14 cellular contexts compared by ENCODE assay signal in genomic region chr22:26416256-26416655, GRCh38.
"Had no signal": no experiment of that assay in that cellular context is flagged by ENCODE, and none has a peak within 500 bp of the region (broad histone marks: within the 10 kb centered on the region; RNA-seq: fewer than 3 reads in every experiment).

No MANE protein-coding gene starts in this region.

- H3K27ac Mint-ChIP-seq: dendritic cell treated with granulocyte-macrophage colony-stimulating factor and Interleukin-4, amounts not matched to agents 40 ng/mL and 50 ng/mL, for 4 days; effector memory CD8-positive, alpha-beta T cell; natural killer cell had no signal

- H3K4me1 ChIP-seq: upper lobe of left lung, uterus had no signal

- H3K36me3 ChIP-seq: heart left ventricle, ovary, upper lobe of left lung, uterus had no signal

- H3K36me3 Mint-ChIP-seq: natural killer cell had no signal

- H3K27me3 ChIP-seq: ovary, upper lobe of left lung, uterus had no signal

- H3K4me1 Mint-ChIP-seq: natural killer cell, neural crest cell had no signal

- DNase-seq: effector memory CD8-positive, alpha-beta T cell; foreskin melanocyte; heart left ventricle; hippocampal formation; natural killer cell; ovary; right cardiac atrium; small intestine; stimulated activated CD4-positive, alpha-beta T cell treated with anti-CD3 and anti-CD28 coated beads, Interleukin-2, amount 100 ng/mL, for 48 hours; stimulated activated naive CD4-positive, alpha-beta T cell treated with Interleukin-2 at 50 U/mL for 16 hours; upper lobe of left lung; uterus had no signal

- H3K4me3 Mint-ChIP-seq: dendritic cell treated with granulocyte-macrophage colony-stimulating factor and Interleukin-4, amounts not matched to agents 40 ng/mL and 50 ng/mL, for 4 days; effector memory CD8-positive, alpha-beta T cell; natural killer cell; neural crest cell had no signal

- H3K27ac ChIP-seq: heart left ventricle, ovary, upper lobe of left lung, uterus had no signal

- H3K9me3 ChIP-seq: heart left ventricle, ovary, upper lobe of left lung, uterus had no signal

- H3K9me3 Mint-ChIP-seq: dendritic cell treated with granulocyte-macrophage colony-stimulating factor and Interleukin-4, amounts not matched to agents 40 ng/mL and 50 ng/mL, for 4 days; effector memory CD8-positive, alpha-beta T cell; natural killer cell; neural crest cell had no signal

- H3K4me3 ChIP-seq: heart left ventricle, ovary, upper lobe of left lung, uterus had no signal
